In genomic region chr15:29800441-29801366, GRCh38 we compare ENCODE assay signal across 1 cellular context.
TF ChIP-seq lines count a peak whose summit lies in the region.

No MANE protein-coding gene starts in this region.

TF ChIP-seq in GM23338, 12 proteins besides CTCF, POLR2A, EP300 and RAD21 (continued from another document):
- TF ChIP-seq, protein P1, sequence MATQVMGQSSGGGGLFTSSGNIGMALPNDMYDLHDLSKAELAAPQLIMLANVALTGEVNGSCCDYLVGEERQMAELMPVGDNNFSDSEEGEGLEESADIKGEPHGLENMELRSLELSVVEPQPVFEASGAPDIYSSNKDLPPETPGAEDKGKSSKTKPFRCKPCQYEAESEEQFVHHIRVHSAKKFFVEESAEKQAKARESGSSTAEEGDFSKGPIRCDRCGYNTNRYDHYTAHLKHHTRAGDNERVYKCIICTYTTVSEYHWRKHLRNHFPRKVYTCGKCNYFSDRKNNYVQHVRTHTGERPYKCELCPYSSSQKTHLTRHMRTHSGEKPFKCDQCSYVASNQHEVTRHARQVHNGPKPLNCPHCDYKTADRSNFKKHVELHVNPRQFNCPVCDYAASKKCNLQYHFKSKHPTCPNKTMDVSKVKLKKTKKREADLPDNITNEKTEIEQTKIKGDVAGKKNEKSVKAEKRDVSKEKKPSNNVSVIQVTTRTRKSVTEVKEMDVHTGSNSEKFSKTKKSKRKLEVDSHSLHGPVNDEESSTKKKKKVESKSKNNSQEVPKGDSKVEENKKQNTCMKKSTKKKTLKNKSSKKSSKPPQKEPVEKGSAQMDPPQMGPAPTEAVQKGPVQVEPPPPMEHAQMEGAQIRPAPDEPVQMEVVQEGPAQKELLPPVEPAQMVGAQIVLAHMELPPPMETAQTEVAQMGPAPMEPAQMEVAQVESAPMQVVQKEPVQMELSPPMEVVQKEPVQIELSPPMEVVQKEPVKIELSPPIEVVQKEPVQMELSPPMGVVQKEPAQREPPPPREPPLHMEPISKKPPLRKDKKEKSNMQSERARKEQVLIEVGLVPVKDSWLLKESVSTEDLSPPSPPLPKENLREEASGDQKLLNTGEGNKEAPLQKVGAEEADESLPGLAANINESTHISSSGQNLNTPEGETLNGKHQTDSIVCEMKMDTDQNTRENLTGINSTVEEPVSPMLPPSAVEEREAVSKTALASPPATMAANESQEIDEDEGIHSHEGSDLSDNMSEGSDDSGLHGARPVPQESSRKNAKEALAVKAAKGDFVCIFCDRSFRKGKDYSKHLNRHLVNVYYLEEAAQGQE (IDR thresholded peaks at IDR 0.05; ENCODE audit: unreplicated experiment) = no peak
- TF ChIP-seq EZH2 (IDR thresholded peaks at IDR 0.05; ENCODE audit: low read depth, unreplicated experiment) = no peak
- TF ChIP-seq ETS1 (IDR thresholded peaks at IDR 0.05) = no peak
- no peak for TF ChIP-seq STAT1 (IDR thresholded peaks at IDR 0.05; ENCODE audit: unreplicated experiment)
- TF ChIP-seq CREB1 (CRISPR knock-in tag; IDR thresholded peaks at IDR 0.05; ENCODE audit: low read depth) = no peak
- no peak for TF ChIP-seq ZNF114 (CRISPR knock-in tag; IDR thresholded peaks at IDR 0.05)
- TF ChIP-seq NANOG (IDR thresholded peaks at IDR 0.05; ENCODE audit: borderline replicate concordance) = no peak
- no peak for TF ChIP-seq EZH2phosphoT487 (IDR thresholded peaks at IDR 0.05; ENCODE audit: unreplicated experiment)
- TF ChIP-seq ZNF331 (CRISPR knock-in tag; IDR thresholded peaks at IDR 0.05; ENCODE audit: low read depth) = no peak
- TF ChIP-seq POLR2AphosphoS5 (IDR thresholded peaks at IDR 0.05; ENCODE audit: low read depth) = no peak
